1 cellular context compared by ENCODE assay signal in the genomic region with DNA sequence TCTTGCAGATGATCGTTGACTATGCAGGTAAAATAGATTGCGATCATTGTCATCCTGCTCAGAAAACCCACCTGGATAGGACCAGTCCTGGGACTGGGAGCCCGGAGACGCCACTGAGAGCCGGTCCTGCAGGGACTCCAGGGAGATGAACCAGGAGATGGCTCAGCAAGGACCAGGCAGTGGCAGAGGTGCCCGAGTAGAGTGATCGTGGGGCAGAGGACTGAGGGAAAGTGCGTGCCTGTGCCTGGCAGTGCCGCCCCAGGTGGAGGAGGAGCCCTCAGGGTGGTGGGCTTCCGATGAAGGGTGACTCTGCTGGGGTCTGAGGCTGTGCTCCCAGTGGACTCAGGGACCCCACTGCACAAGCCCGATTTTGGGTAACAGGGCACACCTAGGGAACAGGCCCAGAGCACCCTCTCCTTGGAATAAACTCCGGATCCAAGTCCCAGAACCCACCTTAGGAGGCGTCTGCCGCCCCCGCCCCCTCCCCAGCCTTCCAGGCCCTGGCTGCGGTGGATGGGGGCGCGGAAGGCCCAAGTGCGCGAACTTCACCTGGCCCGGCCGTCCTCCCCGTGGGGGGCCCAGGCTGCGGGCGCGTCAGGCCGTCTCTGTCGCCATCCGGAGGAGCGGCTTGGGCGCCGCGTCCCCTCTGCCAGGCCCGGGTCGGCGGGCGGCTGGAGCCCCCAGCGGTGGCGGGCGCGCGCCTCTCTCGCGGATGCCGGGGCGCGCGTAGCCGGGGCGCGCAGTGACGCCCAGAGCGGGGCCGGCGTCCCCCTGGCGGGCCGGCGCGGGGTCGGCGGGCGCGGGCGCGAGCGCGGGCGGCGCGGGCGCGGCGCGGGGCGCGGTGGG.
TF ChIP-seq lines count a peak whose summit lies in the region.

No MANE protein-coding gene starts in this region.

TF ChIP-seq in GM23338, 12 proteins besides CTCF, POLR2A, EP300 and RAD21 (continued from another document):
- no peak for TF ChIP-seq ETS1 (IDR thresholded peaks at IDR 0.05)
- TF ChIP-seq, protein P1, sequence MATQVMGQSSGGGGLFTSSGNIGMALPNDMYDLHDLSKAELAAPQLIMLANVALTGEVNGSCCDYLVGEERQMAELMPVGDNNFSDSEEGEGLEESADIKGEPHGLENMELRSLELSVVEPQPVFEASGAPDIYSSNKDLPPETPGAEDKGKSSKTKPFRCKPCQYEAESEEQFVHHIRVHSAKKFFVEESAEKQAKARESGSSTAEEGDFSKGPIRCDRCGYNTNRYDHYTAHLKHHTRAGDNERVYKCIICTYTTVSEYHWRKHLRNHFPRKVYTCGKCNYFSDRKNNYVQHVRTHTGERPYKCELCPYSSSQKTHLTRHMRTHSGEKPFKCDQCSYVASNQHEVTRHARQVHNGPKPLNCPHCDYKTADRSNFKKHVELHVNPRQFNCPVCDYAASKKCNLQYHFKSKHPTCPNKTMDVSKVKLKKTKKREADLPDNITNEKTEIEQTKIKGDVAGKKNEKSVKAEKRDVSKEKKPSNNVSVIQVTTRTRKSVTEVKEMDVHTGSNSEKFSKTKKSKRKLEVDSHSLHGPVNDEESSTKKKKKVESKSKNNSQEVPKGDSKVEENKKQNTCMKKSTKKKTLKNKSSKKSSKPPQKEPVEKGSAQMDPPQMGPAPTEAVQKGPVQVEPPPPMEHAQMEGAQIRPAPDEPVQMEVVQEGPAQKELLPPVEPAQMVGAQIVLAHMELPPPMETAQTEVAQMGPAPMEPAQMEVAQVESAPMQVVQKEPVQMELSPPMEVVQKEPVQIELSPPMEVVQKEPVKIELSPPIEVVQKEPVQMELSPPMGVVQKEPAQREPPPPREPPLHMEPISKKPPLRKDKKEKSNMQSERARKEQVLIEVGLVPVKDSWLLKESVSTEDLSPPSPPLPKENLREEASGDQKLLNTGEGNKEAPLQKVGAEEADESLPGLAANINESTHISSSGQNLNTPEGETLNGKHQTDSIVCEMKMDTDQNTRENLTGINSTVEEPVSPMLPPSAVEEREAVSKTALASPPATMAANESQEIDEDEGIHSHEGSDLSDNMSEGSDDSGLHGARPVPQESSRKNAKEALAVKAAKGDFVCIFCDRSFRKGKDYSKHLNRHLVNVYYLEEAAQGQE (IDR thresholded peaks at IDR 0.05; ENCODE audit: unreplicated experiment): no peak
- TF ChIP-seq CREB1 (CRISPR knock-in tag; IDR thresholded peaks at IDR 0.05; ENCODE audit: low read depth): no peak
- TF ChIP-seq ZNF331 (CRISPR knock-in tag; IDR thresholded peaks at IDR 0.05; ENCODE audit: low read depth): no peak
- no peak for TF ChIP-seq JUNB (IDR thresholded peaks at IDR 0.05; ENCODE audit: unreplicated experiment)
- TF ChIP-seq POLR2AphosphoS5 (IDR thresholded peaks at IDR 0.05; ENCODE audit: low read depth): no peak
- TF ChIP-seq STAT1 (IDR thresholded peaks at IDR 0.05; ENCODE audit: unreplicated experiment): no peak
- TF ChIP-seq EZH2phosphoT487 (IDR thresholded peaks at IDR 0.05; ENCODE audit: unreplicated experiment): no peak
- no peak for TF ChIP-seq EZH2 (IDR thresholded peaks at IDR 0.05; ENCODE audit: low read depth, unreplicated experiment)
- TF ChIP-seq ZNF114 (CRISPR knock-in tag; IDR thresholded peaks at IDR 0.05): no peak
- TF ChIP-seq NANOG (IDR thresholded peaks at IDR 0.05; ENCODE audit: borderline replicate concordance): no peak
